8 cellular contexts compared by ENCODE assay signal in the genomic region with DNA sequence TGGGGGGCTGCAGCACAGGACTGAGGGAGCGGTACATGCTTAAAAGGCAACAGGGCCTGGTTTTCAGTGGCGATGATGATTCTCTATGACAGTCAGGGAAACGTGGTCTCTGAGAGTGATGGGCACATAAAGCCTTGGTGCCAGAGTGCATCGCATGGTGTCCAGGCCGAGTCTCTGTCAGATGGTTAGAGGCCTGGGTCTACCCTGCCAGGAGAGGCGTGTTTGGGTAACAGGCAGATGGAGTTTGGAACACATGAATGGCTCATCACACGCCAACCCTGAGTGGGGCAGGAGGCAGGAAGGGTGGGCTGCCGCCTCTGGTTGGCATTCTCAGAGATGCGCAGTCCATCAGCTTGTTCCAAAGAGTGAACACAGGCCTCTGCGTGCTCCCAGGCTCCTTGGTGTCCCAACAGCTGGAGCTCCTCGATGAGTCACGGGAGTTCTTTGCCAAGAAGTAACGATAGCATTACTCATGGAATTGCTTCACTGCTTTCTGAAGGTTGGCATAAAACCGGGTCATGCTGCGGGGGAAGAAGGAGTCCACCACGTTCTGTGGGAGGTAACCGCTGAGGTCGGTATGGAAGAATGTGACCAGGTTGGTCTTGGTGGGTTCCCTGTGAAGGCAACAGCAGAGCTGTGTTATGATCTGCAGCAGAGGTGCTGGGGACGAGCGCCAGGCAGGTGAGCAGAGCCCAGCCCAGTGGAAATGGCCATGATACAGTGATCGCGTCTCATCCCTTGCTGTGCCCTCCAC. TPM values are rescaled to one million over a fixed set of nuclear protein-coding genes. Genes with fewer than 3 reads are reported as not detected.
DNase-seq lines count a peak whose midpoint lies in the region; ATAC-seq and TF ChIP-seq lines count a peak whose summit lies in the region.

No MANE protein-coding gene starts in this region.

- no peak overlapping the region for H3K4me3 ChIP-seq in upper lobe of left lung

- peak in 1 of 4 donors; percentile 54 for TF ChIP-seq POLR2A in upper lobe of left lung (IDR thresholded peaks at IDR 0.05)

- peaks cover 7 to 24% (median 15%) of the 10 kb centered on the region in 4 donors for H3K4me1 ChIP-seq in upper lobe of left lung

- no peaks in the 10 kb centered on the region for H3K27me3 ChIP-seq in upper lobe of left lung

- peak; percentile 63 for DNase-seq in SIG-M5 treated with dmso at 0.1 percent for 504 hours (lab: John Stamatoyannopoulos, UW; ENCODE audit: unreplicated experiment)
- DNase-seq in SIG-M5 (lab: John Stamatoyannopoulos, UW): no peak
- peak; percentile 97 for DNase-seq in astrocyte of the hippocampus (ENCODE audit: low read depth, low spot score)
- peak in 1 of 2 donors; percentile 70 for DNase-seq in left colon
- peak; percentile 33 to 74 for DNase-seq in upper lobe of left lung
- no peak for DNase-seq in activated gamma-delta T cell treated with Interleukin-2 at 50 U/mL for 16 hours
- DNase-seq in pons (ENCODE audit: low spot score): no peak

- no peak for TF ChIP-seq CTCF in upper lobe of left lung (IDR thresholded peaks at IDR 0.05)

- peak; percentile 28 for ATAC-seq in left colon
- ATAC-seq in upper lobe of left lung (ENCODE audit: low FRiP score in 2 of 2): peak; percentile 58 to 91
- no peak for ATAC-seq in GM18873 (IDR thresholded peaks at IDR 0.05; ENCODE audit: low FRiP score, unreplicated experiment)

- peak in 2 of 4 donors; percentile 61 to 70 for TF ChIP-seq EP300 in upper lobe of left lung (IDR thresholded peaks at IDR 0.05)

- H3K27ac ChIP-seq in upper lobe of left lung: peak overlapping the region; percentile 70 to 82 (median 78)

- 80 to 83% methylated on average over 15 to 22 of the region's 22 CpGs for WGBS in upper lobe of left lung, 2 donors

- intact Hi-C loops in left colon (cut with DNase I, micrococcal nuclease): no loop called here

- H3K36me3 ChIP-seq in upper lobe of left lung: peaks cover 4 to 60% (median 14%) of the 10 kb centered on the region in 4 donors

- H3K9me3 ChIP-seq in upper lobe of left lung: no peaks in the 10 kb centered on the region

RNA-seq across cellular contexts. Expression of gene STARD5, which starts 11.0 kb away (rescaled TPM):
- total RNA-seq in left colon (10 to 100 TPM; 32.7 to 36.4 TPM), upper lobe of left lung (1 to 10 TPM; 3.0 to 8.3 (median 5.6) TPM)

Comparison
In these comparisons a context has a peak if more than half of its experiments do, and no peak if none do; other contexts are left out.
1. DNase-seq: peak in SIG-M5 treated with dmso at 0.1 percent for 504 hours (single experiment), astrocyte of the hippocampus (single experiment) and upper lobe of left lung (2 of 2); none in SIG-M5 (single experiment), activated gamma-delta T cell treated with Interleukin-2 at 50 U/mL for 16 hours (single experiment) and pons (single experiment).